In genomic region chr10:124221356-124222297, GRCh38 we compare ENCODE assay signal across 8 cellular contexts.
DNase-seq lines count a peak whose midpoint lies in the region; ATAC-seq and TF ChIP-seq lines count a peak whose summit lies in the region.

No MANE protein-coding gene starts in this region.

- no peak overlapping the region for H3K4me3 Mint-ChIP-seq in Calu3 (ENCODE audit: low read depth, unreplicated experiment)

- H3K36me3 Mint-ChIP-seq in Calu3 (ENCODE audit: insufficient read depth, unreplicated experiment) = no peaks in the 10 kb centered on the region

- no peak overlapping the region for H3K27ac Mint-ChIP-seq in Calu3 (ENCODE audit: unreplicated experiment)

- intact Hi-C loops in lower lobe of right lung (cut with DNase I) = no loop called here
- intact Hi-C loops in vagina (cut with DNase I) = no loop called here
- intact Hi-C loops in Calu3 (cut with micrococcal nuclease; ENCODE audit: unreplicated experiment) = no loop called here

- no peak overlapping the region for H3K4me3 ChIP-seq in lower lobe of right lung
- no peak overlapping the region for H3K4me3 ChIP-seq in vagina

- CTCF ChIA-PET in Calu3 (lab: Charles Lee) = no interaction called here

- H3K4me1 ChIP-seq in lower lobe of right lung (peaks cover 13% of the 10 kb centered on the region), vagina (peaks cover 9% of the 10 kb centered on the region)

- no peaks in the 10 kb centered on the region for H3K9me3 Mint-ChIP-seq in Calu3 (ENCODE audit: low read depth, unreplicated experiment)

- ATAC-seq in GM18508 (IDR thresholded peaks at IDR 0.05; ENCODE audit: insufficient read depth, unreplicated experiment) (peak; percentile 60), GM21825 (IDR thresholded peaks at IDR 0.05; ENCODE audit: unreplicated experiment) (peak; percentile 59), lower lobe of right lung (peak in 1 of 2 donors; percentile 10)

- H3K4me1 Mint-ChIP-seq in Calu3 (ENCODE audit: low read depth, unreplicated experiment) = no peaks in the 10 kb centered on the region

- DNase-seq in NAMALWA (ENCODE audit: low spot score) (peak; percentile 63), lower lobe of right lung (no peak), Ammon's horn (ENCODE audit: low spot score) (no peak), vagina (ENCODE audit: extremely low spot score in 2 of 2) (no peak), superior temporal gyrus (ENCODE audit: extremely low spot score) (no peak), Calu3 (no peak)

- H3K36me3 ChIP-seq in lower lobe of right lung = no peaks in the 10 kb centered on the region
- H3K36me3 ChIP-seq in vagina = no peaks in the 10 kb centered on the region

- H3K9me3 ChIP-seq in lower lobe of right lung (no peaks in the 10 kb centered on the region), vagina (no peaks in the 10 kb centered on the region)

- H3K27ac ChIP-seq in lower lobe of right lung (peak overlapping the region; percentile 59), vagina (no peak overlapping the region)

- no peak for TF ChIP-seq CTCF in lower lobe of right lung (IDR thresholded peaks at IDR 0.05)
- TF ChIP-seq CTCF in vagina (IDR thresholded peaks at IDR 0.05) = no peak
- TF ChIP-seq CTCF in Calu3 (IDR thresholded peaks at IDR 0.05; ENCODE audit: unreplicated experiment) = no peak

- TF ChIP-seq POLR2A in vagina (IDR thresholded peaks at IDR 0.05) = no peak

- H3K27me3 Mint-ChIP-seq in Calu3 (ENCODE audit: unreplicated experiment) = peaks cover 13% of the 10 kb centered on the region

- BruUV-seq in Calu3 (replicated peaks; lab: Mats Ljungman, UMichigan) = no TSS peak

- H3K27me3 ChIP-seq in lower lobe of right lung (ENCODE audit: low read depth) (peaks cover 5% of the 10 kb centered on the region), vagina (no peaks in the 10 kb centered on the region)
